9 cellular contexts compared by ENCODE assay signal in the genomic region with DNA sequence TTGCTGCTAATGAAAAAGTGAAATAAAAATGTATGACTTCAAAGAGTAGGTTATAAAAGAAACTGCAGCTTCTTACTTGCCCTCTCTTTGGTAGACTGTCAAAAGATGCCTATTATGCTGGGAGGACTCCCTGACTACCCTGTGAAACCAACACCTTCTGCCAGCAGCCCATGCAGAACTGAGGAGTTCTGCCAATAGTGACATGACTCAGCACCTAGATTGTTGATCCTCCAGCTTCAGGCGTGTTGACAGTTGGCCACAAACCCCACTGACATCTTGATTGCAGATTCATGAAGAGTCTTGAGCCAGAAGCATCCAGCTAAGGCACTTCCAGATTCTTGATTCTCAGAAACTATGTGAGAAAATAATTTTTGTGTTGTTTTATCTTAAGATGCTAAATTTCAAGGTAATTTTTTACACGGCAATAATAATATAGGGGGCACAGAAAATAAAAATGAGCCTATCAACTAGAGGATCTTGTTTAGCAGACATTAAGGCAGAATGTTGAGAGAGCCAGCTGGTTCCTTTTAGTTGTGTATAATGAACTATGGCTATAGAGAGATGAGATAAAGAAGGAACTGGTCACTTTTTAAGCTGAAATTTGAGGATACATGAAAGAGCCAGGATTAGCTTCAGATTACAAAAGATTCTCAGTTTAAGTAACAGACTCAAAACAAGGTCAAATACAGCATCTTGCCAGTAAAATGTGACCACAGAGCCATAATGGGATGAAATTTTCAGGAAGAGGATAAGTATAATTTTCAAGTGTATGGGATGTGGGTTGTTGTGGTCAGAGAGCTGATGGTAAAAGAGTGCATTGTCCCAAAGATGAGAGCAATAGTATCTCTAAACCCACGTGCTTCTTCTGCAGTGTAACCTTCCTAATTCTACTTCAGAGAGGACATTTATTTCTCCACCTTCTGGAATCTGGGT.
DNase-seq lines count a peak whose midpoint lies in the region; ATAC-seq, FAIRE-seq and TF ChIP-seq lines count a peak whose summit lies in the region.
"Had no signal": no experiment of that assay in that cellular context is flagged by ENCODE, and none has a peak within 500 bp of the region (broad histone marks: within the 10 kb centered on the region; RNA-seq: fewer than 3 reads in every experiment).

No MANE protein-coding gene starts in this region.

- H4K20me1 ChIP-seq in astrocyte (ENCODE audit: insufficient read depth, low read length): no peaks in the 10 kb centered on the region

- FAIRE-seq in astrocyte (lab: Jason Lieb, UNC): peak; percentile 93

- peak; percentile 57 for DNase-seq in CMK (ENCODE audit: low read depth)
- DNase-seq in NCI-H2196 treated with DMSO at 0.1 percent for 48 hours (lab: John Stamatoyannopoulos, UW; ENCODE audit: unreplicated experiment): peak; percentile 5
- peak; percentile 95 for DNase-seq in astrocyte (ENCODE audit: low read depth)
- DNase-seq in medulla oblongata (ENCODE audit: extremely low spot score): peak; percentile 80
- DNase-seq in coronary artery (ENCODE audit: low spot score): no peak

- H3K4me3 ChIP-seq in astrocyte (ENCODE audit: insufficient read depth, low read depth, low read length): no peak overlapping the region
- no peak overlapping the region for H3K4me3 ChIP-seq in coronary artery
- H3K4me3 ChIP-seq: upper lobe of left lung had no signal

- no peak overlapping the region for H3K4me2 ChIP-seq in astrocyte (ENCODE audit: low read length)

- TF ChIP-seq CTCF in astrocyte (IDR thresholded peaks at IDR 0.05; ENCODE audit: insufficient read depth, low read depth, low read length): no peak
- no peak for TF ChIP-seq CTCF in coronary artery (IDR thresholded peaks at IDR 0.05)

- no peaks in the 10 kb centered on the region for H3K27me3 ChIP-seq in astrocyte (ENCODE audit: insufficient read depth, low read length)
- H3K27me3 ChIP-seq: upper lobe of left lung had no signal

- H3K9me3 Mint-ChIP-seq in astrocyte (ENCODE audit: unreplicated experiment): no peaks in the 10 kb centered on the region

- H3K27ac Mint-ChIP-seq in astrocyte (ENCODE audit: unreplicated experiment): no peak overlapping the region

- no peaks in the 10 kb centered on the region for H3K79me2 ChIP-seq in astrocyte (ENCODE audit: insufficient read depth, low read length)

- ATAC-seq in GM18909 (IDR thresholded peaks at IDR 0.05; ENCODE audit: poor library complexity, unreplicated experiment) (peak; percentile 99), HG03045 (IDR thresholded peaks at IDR 0.05; ENCODE audit: unreplicated experiment) (peak; percentile 82), HG02840 (IDR thresholded peaks at IDR 0.05; ENCODE audit: low FRiP score, unreplicated experiment) (no peak)

- H3K4me1 ChIP-seq in astrocyte (ENCODE audit: insufficient read depth, low read length): no peaks in the 10 kb centered on the region
- H3K4me1 ChIP-seq: upper lobe of left lung had no signal

- no peak overlapping the region for H3K9ac ChIP-seq in astrocyte (ENCODE audit: low read length)

- H2AFZ ChIP-seq in astrocyte (ENCODE audit: low read depth, low read length): no peak overlapping the region

- H3K4me1 Mint-ChIP-seq in astrocyte (ENCODE audit: low read depth, unreplicated experiment): peaks cover 8% of the 10 kb centered on the region

- H3K9me3 ChIP-seq in astrocyte (ENCODE audit: insufficient read depth, low read depth, low read length): no peaks in the 10 kb centered on the region
- H3K9me3 ChIP-seq: upper lobe of left lung had no signal

- H3K36me3 Mint-ChIP-seq in astrocyte (ENCODE audit: low read depth, unreplicated experiment): no peaks in the 10 kb centered on the region

- no peak overlapping the region for H3K4me3 Mint-ChIP-seq in astrocyte (ENCODE audit: unreplicated experiment)

- H3K36me3 ChIP-seq in astrocyte (ENCODE audit: insufficient read depth, low read length): no peaks in the 10 kb centered on the region
- H3K36me3 ChIP-seq: upper lobe of left lung had no signal

- H3K27ac ChIP-seq in astrocyte (ENCODE audit: low read depth, low read length): no peak overlapping the region
- no peak overlapping the region for H3K27ac ChIP-seq in coronary artery
- H3K27ac ChIP-seq: upper lobe of left lung had no signal

- no peaks in the 10 kb centered on the region for H3K27me3 Mint-ChIP-seq in astrocyte (ENCODE audit: low read depth, unreplicated experiment)
